ENCODE assay signal across 8 cellular contexts in genomic region chr6:144581807-144582537, GRCh38.
DNase-seq lines count a peak whose midpoint lies in the region; ATAC-seq and TF ChIP-seq lines count a peak whose summit lies in the region.

No MANE protein-coding gene starts in this region.

- H3K9me3 Mint-ChIP-seq in immature natural killer cell = no peaks in the 10 kb centered on the region
- H3K9me3 Mint-ChIP-seq in type B pancreatic cell = no peaks in the 10 kb centered on the region

- H3K27ac ChIP-seq in adrenal gland (no peak overlapping the region), RWPE1 (no peak overlapping the region)

- DNase-seq in A172 (ENCODE audit: low spot score) (peak; percentile 14), NCI-H2227 treated with DMSO at 0.1 percent for 48 hours (lab: John Stamatoyannopoulos, UW) (peak; percentile 18), adrenal gland (peak in 2 of 7 donors; percentile 16 to 59), immature natural killer cell (no peak), type B pancreatic cell (ENCODE audit: extremely low spot score, unreplicated experiment) (no peak), RWPE1 (ENCODE audit: low spot score) (no peak)

- H3K4me3 ChIP-seq in adrenal gland = no peak overlapping the region

- peaks cover 1 to 12% (median 8%) of the 10 kb centered on the region in 3 donors for H3K36me3 Mint-ChIP-seq in immature natural killer cell
- H3K36me3 Mint-ChIP-seq in type B pancreatic cell = peaks cover 11% of the 10 kb centered on the region

- intact Hi-C loops in adrenal gland (cut with DNase I) = loop anchor here in 1 of 2 donors (10.0 kb wide), 1 partner anchor 633 kb away; no protein-coding TSS in a partner anchor

- no peak for ATAC-seq in HG02981 (IDR thresholded peaks at IDR 0.05; ENCODE audit: unreplicated experiment)

- H3K27me3 ChIP-seq in adrenal gland = no peaks in the 10 kb centered on the region

- CTCF ChIA-PET in RWPE1 (lab: Yijun Ruan, JAX) = interaction anchor here (0.5 kb wide), 1 partner anchor 13 kb away, joined by 3 read pairs; no protein-coding TSS in a partner anchor

- 49 to 60% (median 57%) methylated on average over 5 of the region's 5 CpGs for WGBS in adrenal gland, 4 donors

- peaks cover 0 to 9% of the 10 kb centered on the region in 2 donors for H3K36me3 ChIP-seq in adrenal gland (replicated peaks in 1 of 2)

- peaks cover 4 to 51% of the 10 kb centered on the region in 2 donors for H3K4me1 ChIP-seq in adrenal gland (replicated peaks in 1 of 2)

- H3K27ac Mint-ChIP-seq in immature natural killer cell = peak overlapping the region in 5 of 6 donors; percentile 14 to 84 (median 27)
- H3K27ac Mint-ChIP-seq in type B pancreatic cell = no peak overlapping the region

- TF ChIP-seq CTCF in GM12874 (IDR thresholded peaks at IDR 0.05; ENCODE audit: insufficient read depth, low read depth, low read length) (peak; percentile 39; the same call in 1 of the 2 replicates), adrenal gland (IDR thresholded peaks at IDR 0.05) (peak; percentile 17 to 57 (median 44)), type B pancreatic cell (conservative IDR thresholded peaks at IDR 0.05) (peak; percentile 74), RWPE1 (conservative IDR thresholded peaks at IDR 0.05; ENCODE audit: low read depth) (no peak; the same call in 1 of the 2 replicates)

- H3K27me3 Mint-ChIP-seq in immature natural killer cell (ENCODE audit: low read depth in 3 of 3) = peaks cover 0 to 16% (median 5%) of the 10 kb centered on the region in 3 donors
- H3K27me3 Mint-ChIP-seq in type B pancreatic cell = no peaks in the 10 kb centered on the region

- TF ChIP-seq POLR2A in adrenal gland (IDR thresholded peaks at IDR 0.05) = no peak

- no peaks in the 10 kb centered on the region for H3K9me3 ChIP-seq in adrenal gland (replicated peaks in 1 of 3)

- peak overlapping the region in 1 of 5 donors; percentile 59 for H3K4me3 Mint-ChIP-seq in immature natural killer cell
- peak overlapping the region; percentile 33 for H3K4me3 Mint-ChIP-seq in type B pancreatic cell

- H3K4me1 Mint-ChIP-seq in immature natural killer cell = peaks cover 33 to 69% of the 10 kb centered on the region in 2 donors
- peaks cover 23% of the 10 kb centered on the region for H3K4me1 Mint-ChIP-seq in type B pancreatic cell (ENCODE audit: unreplicated experiment)

- POLR2A ChIA-PET in RWPE1 (lab: Yijun Ruan, JAX; ENCODE audit: low non-redundant PET) = no interaction called here

Comparison
In these comparisons a context has a peak if more than half of its experiments do, and no peak if none do; other contexts are left out.
1. DNase-seq: peak in A172 (single experiment) and NCI-H2227 treated with DMSO at 0.1 percent for 48 hours (single experiment); none in immature natural killer cell (0 of 3), type B pancreatic cell (single experiment) and RWPE1 (single experiment).